15 cellular contexts compared by ENCODE assay signal in genomic region chr10:78655941-78656340, GRCh38.
DNase-seq lines count a peak whose midpoint lies in the region; ATAC-seq and TF ChIP-seq lines count a peak whose summit lies in the region.
"Had no signal": no experiment of that assay in that cellular context is flagged by ENCODE, and none has a peak within 500 bp of the region (broad histone marks: within the 10 kb centered on the region; RNA-seq: fewer than 3 reads in every experiment).

No MANE protein-coding gene starts in this region.

- H2BK5ac ChIP-seq in IMR-90 (ENCODE audit: low read depth, low read length, poor library complexity, severe bottlenecking), result no peak overlapping the region

- no peak overlapping the region for H3K4me2 ChIP-seq in IMR-90 (ENCODE audit: low read depth, low read length)
- H3K4me2 ChIP-seq: PC-9 had no signal

- no peak overlapping the region for H4K5ac ChIP-seq in IMR-90 (ENCODE audit: low read depth, low read length)

- no peaks in the 10 kb centered on the region; the same call in 1 of the 2 replicates for H3K9me1 ChIP-seq in IMR-90 (ENCODE audit: insufficient read depth, low read length)

- no peak for TF ChIP-seq POLR2A in IMR-90 (IDR thresholded peaks at IDR 0.05; ENCODE audit: low read depth, low read length)

- BruUV-seq in IMR-90 (replicated peaks; lab: Mats Ljungman, UMichigan), result no TSS peak

- H3K14ac ChIP-seq in IMR-90 (replicated peaks; ENCODE audit: low read depth, low read length), result no peak overlapping the region

- H4K20me1 ChIP-seq in IMR-90 (ENCODE audit: insufficient read depth, low read length), result no peaks in the 10 kb centered on the region

- H2AK9ac ChIP-seq in IMR-90 (replicated peaks; ENCODE audit: low read depth, low read length, poor library complexity), result no peak overlapping the region

- H2BK20ac ChIP-seq in IMR-90 (ENCODE audit: low read depth, low read length), result no peak overlapping the region

- H3K56ac ChIP-seq in IMR-90 (ENCODE audit: extremely low read depth, insufficient read depth, low read length), result no peak overlapping the region

- no peak overlapping the region for H4K91ac ChIP-seq in IMR-90 (ENCODE audit: insufficient read depth, low read depth, low read length)

- TF ChIP-seq CTCF in IMR-90 (conservative IDR thresholded peaks at IDR 0.05; ENCODE audit: low read depth, low read length) (no peak), fibroblast of the aortic adventitia (IDR thresholded peaks at IDR 0.05; ENCODE audit: insufficient read depth, low read length) (no peak)

- no peak for TF ChIP-seq RAD21 in IMR-90 (IDR thresholded peaks at IDR 0.05; ENCODE audit: low read length)

- no peak overlapping the region for H2BK15ac ChIP-seq in IMR-90 (ENCODE audit: low read depth, low read length)

- no peak overlapping the region for H3K4me3 ChIP-seq in IMR-90 (ENCODE audit: insufficient read depth, low read depth, low read length)
- H3K4me3 ChIP-seq in adipocyte (ENCODE audit: low read length), result no peak overlapping the region
- no peak overlapping the region for H3K4me3 ChIP-seq in fibroblast of the aortic adventitia (ENCODE audit: low read depth, low read length)
- H3K4me3 ChIP-seq: PC-9 had no signal

- H3K4me1 ChIP-seq in IMR-90 (ENCODE audit: control insufficient read depth, insufficient read depth, low read length) (0 out of 2 replicates have a peak, but pooled peaks cover 2% of the 10 kb centered on the region), adipocyte (ENCODE audit: control insufficient read depth, insufficient read depth, low read length) (peaks cover 40% of the 10 kb centered on the region)

- H3K9me3 ChIP-seq in IMR-90 (ENCODE audit: control insufficient read depth, insufficient read depth, low read length), result no peaks in the 10 kb centered on the region
- H3K9me3 ChIP-seq in adipocyte (ENCODE audit: control insufficient read depth, low read length), result no peaks in the 10 kb centered on the region

- DNase-seq in IMR-90, result peak; percentile 43
- DNase-seq in adipocyte (ENCODE audit: low read depth), result no peak
- DNase-seq in fibroblast of the aortic adventitia (ENCODE audit: low read depth), result peak; percentile 32
- DNase-seq in DMS153 (lab: John Stamatoyannopoulos, UW), result no peak
- no peak for DNase-seq in dedifferentiated amniotic fluid mesenchymal stem cell (ENCODE audit: extremely low spot score)
- DNase-seq in NCI-H524 (lab: John Stamatoyannopoulos, UW), result no peak
- DNase-seq in NCI-H1105 treated with DMSO at 0.1 percent for 48 hours (lab: John Stamatoyannopoulos, UW), result no peak
- DNase-seq: DND-41, NCI-H187, NCI-H2107, NCI-H510A, PC-9, SIG-M5 had no signal

- intact Hi-C loops in IMR-90 (cut with micrococcal nuclease), result loop anchor here (2.0 to 5.0 kb wide), 3 partner anchors 31 to 411 kb away; partner anchors contain the start of gene ZMIZ1

- H3K27me3 ChIP-seq in IMR-90 (ENCODE audit: control insufficient read depth, insufficient read depth, low read length), result peaks cover 5% of the 10 kb centered on the region; the same call in 1 of the 2 replicates
- H3K27me3 ChIP-seq in adipocyte (replicated peaks; ENCODE audit: control insufficient read depth, insufficient read depth, low read length), result no peaks in the 10 kb centered on the region

- no CpG with 5 or more reads among the region's 6 CpGs for WGBS in IMR-90 (ENCODE audit: extremely low coverage in 2 of 2, insufficient read length in 1 of 2), 2 experiments

- no peak overlapping the region for H3K18ac ChIP-seq in IMR-90 (ENCODE audit: low read depth, low read length)

- H3K23ac ChIP-seq in IMR-90 (ENCODE audit: low read depth, low read length), result no peak overlapping the region

- in situ Hi-C loops in IMR-90 (cut with MboI; ENCODE audit: low sequenced_read_pairs), result loop anchor here (10.0 kb wide), 1 partner anchor 601 kb away; no protein-coding TSS in a partner anchor

- no peak overlapping the region for H3K4ac ChIP-seq in IMR-90 (ENCODE audit: low read depth, low read length)

- H2BK120ac ChIP-seq in IMR-90 (ENCODE audit: low read depth, low read length), result no peak overlapping the region; the same call in 1 of the 2 replicates

- ATAC-seq in IMR-90 (ENCODE audit: low read depth), result no peak
- ATAC-seq: HCT116 had no signal

- H3K9ac ChIP-seq in IMR-90 (ENCODE audit: low read depth, low read length), result no peak overlapping the region
- peak overlapping the region; percentile 68 for H3K9ac ChIP-seq in adipocyte (ENCODE audit: low read length)

- CTCF ChIA-PET in IMR-90 (lab: Yijun Ruan, JAX), result no interaction called here

- POLR2A ChIA-PET in IMR-90 (lab: Charles Lee; ENCODE audit: unreplicated experiment), result no interaction called here

- H3K79me1 ChIP-seq in IMR-90 (ENCODE audit: low read depth in 1 of 2, low read length in 2 of 2), result no peaks in the 10 kb centered on the region

- H4K8ac ChIP-seq in IMR-90 (ENCODE audit: low read depth in 2 of 2, low read length in 2 of 2), result peak overlapping the region in 1 of 2 experiments; percentile 1; a peak in 1 of 4 replicates

- dilution Hi-C loops in IMR-90 (cut with HindIII; ENCODE audit: low sequenced_read_pairs, unreplicated experiment), result no loop called here

- no peak overlapping the region for H3K27ac ChIP-seq in IMR-90 (ENCODE audit: insufficient read depth, low read length)
- H3K27ac ChIP-seq: PC-9, RWPE1 had no signal

- no peaks in the 10 kb centered on the region for H3K36me3 ChIP-seq in IMR-90 (ENCODE audit: control insufficient read depth, insufficient read depth, low read length)
- H3K36me3 ChIP-seq in adipocyte (ENCODE audit: control insufficient read depth, insufficient read depth, low read length, severe bottlenecking), result no peaks in the 10 kb centered on the region

- H2AK5ac ChIP-seq in IMR-90 (ENCODE audit: low read depth, low read length), result 0 out of 2 replicates have a peak overlapping the region, but pooled peaks have one; percentile 27

- no peak overlapping the region for H2AFZ ChIP-seq in IMR-90 (replicated peaks; ENCODE audit: low read length, poor library complexity)
- H2AFZ ChIP-seq: PC-9 had no signal

TF ChIP-seq in IMR-90, 13 proteins besides CTCF, POLR2A, EP300 and RAD21:
- no peak for TF ChIP-seq RCOR1 (IDR thresholded peaks at IDR 0.05; ENCODE audit: insufficient replicate concordance, low read length)
- no peak for TF ChIP-seq ELK1 (IDR thresholded peaks at IDR 0.05; ENCODE audit: borderline replicate concordance, low read depth, low read length)
- TF ChIP-seq FOS (IDR thresholded peaks at IDR 0.05; ENCODE audit: low read depth, low read length), result no peak
- no peak for TF ChIP-seq MAZ (IDR thresholded peaks at IDR 0.05; ENCODE audit: borderline replicate concordance, low read depth, low read length)
- no peak for TF ChIP-seq BHLHE40 (IDR thresholded peaks at IDR 0.05; ENCODE audit: low read depth, low read length)
- TF ChIP-seq MXI1 (IDR thresholded peaks at IDR 0.05; ENCODE audit: borderline replicate concordance, low read depth, low read length), result no peak
- no peak for TF ChIP-seq SMC3 (IDR thresholded peaks at IDR 0.05; ENCODE audit: low read depth, low read length)
- TF ChIP-seq MAFK (IDR thresholded peaks at IDR 0.05; ENCODE audit: low read depth, low read length), result no peak
- no peak for TF ChIP-seq USF2 (IDR thresholded peaks at IDR 0.05; ENCODE audit: low read depth, low read length)
- TF ChIP-seq RFX5 (IDR thresholded peaks at IDR 0.05; ENCODE audit: low read depth, low read length), result no peak
- TF ChIP-seq CEBPB (IDR thresholded peaks at IDR 0.05; ENCODE audit: low read depth, low read length), result no peak
- no peak for TF ChIP-seq NFE2L2 (IDR thresholded peaks at IDR 0.05; ENCODE audit: low read depth, low read length)
- TF ChIP-seq CHD1 (IDR thresholded peaks at IDR 0.05; ENCODE audit: low read depth, low read length), result no peak

Comparison
In these comparisons a context has a peak if more than half of its experiments do, and no peak if none do; other contexts are left out.
1. DNase-seq: peak in IMR-90 (single experiment) and fibroblast of the aortic adventitia (single experiment); none in adipocyte (single experiment), DMS153 (single experiment), dedifferentiated amniotic fluid mesenchymal stem cell (single experiment), NCI-H524 (0 of 2) and NCI-H1105 treated with DMSO at 0.1 percent for 48 hours (single experiment).